Comparison of ENCODE assay signal across 8 cellular contexts in the genomic region with DNA sequence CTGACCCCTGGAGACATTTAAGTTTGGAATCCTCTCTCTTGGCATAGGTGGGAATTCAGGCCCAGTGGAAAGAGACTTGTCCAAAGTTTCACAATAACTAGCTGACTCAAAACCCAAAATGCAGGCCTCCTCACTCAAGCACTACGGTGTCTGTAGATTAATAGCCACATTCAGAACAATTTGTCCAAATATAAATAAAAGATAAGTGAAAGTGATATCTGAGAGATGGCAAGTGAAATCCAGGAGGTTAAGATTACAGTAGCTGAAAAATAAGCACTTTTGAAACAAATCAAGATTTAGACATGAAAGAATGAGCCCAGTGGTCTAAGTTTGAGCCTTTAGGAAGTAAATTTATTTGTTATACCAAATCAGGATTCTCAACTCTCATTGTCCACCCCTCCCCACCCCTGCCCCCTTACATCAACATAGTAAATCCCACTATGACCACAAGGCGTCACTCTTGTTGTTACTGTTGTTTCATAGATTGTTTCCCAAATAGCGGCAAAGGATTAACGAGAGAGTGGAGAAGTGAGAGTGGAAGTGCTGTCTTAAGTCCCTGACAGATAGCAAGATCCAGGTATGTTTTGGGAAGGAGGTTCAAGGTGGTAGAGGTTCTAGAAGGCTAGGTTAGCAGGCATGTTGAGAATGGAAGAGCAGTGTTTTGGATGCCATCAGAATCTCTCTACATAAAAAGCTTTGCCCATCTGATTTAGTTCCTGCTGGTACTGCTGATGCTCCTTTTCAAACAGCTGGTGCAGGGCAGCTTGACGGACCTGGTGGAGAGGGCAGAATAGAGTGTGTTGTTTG. TPM values are rescaled to one million over a fixed set of nuclear protein-coding genes. Genes with fewer than 3 reads are reported as not detected.
DNase-seq lines count a peak whose midpoint lies in the region; ATAC-seq and TF ChIP-seq lines count a peak whose summit lies in the region.

No MANE protein-coding gene starts in this region.

- no peak for ATAC-seq in HG03159 (IDR thresholded peaks at IDR 0.05; ENCODE audit: unreplicated experiment)

- H3F3A ChIP-seq in SU-DHL-6 (ENCODE audit: insufficient read depth) = no peaks in the 10 kb centered on the region

- H3K27ac ChIP-seq in SU-DHL-6 (ENCODE audit: low read depth, low read length) (no peak overlapping the region), mesenchymal stem cell (ENCODE audit: low read length, poor library complexity, severe bottlenecking) (no peak overlapping the region)

- peak; percentile 69 for DNase-seq in activated naive CD4-positive, alpha-beta T cell treated with anti-CD3 and anti-CD28 coated beads for 36 hours
- DNase-seq in activated naive CD4-positive, alpha-beta T cell treated with Interleukin-2 at 50 U/mL for 16 hours = no peak
- DNase-seq in M059J (ENCODE audit: low read depth) (peak; percentile 71), mesenchymal stem cell (peak; percentile 79), RKO (ENCODE audit: low spot score) (no peak)
- DNase-seq in effector CD4-positive, alpha-beta T cell = peak; percentile 33

- H2AFZ ChIP-seq in SU-DHL-6 (ENCODE audit: low read depth, low read length, severe bottlenecking) (peak overlapping the region; percentile 42), mesenchymal stem cell (ENCODE audit: low read depth, low read length) (peak overlapping the region; percentile 46)

- H3K14ac ChIP-seq in mesenchymal stem cell (ENCODE audit: low read length in 2 of 2) = no peak overlapping the region

- H3K4me1 ChIP-seq in mesenchymal stem cell (ENCODE audit: control insufficient read depth, insufficient read depth, low read depth, low read length) = no peaks in the 10 kb centered on the region

- no peaks in the 10 kb centered on the region for H3K4me1 Mint-ChIP-seq in activated naive CD4-positive, alpha-beta T cell treated with anti-CD3 and anti-CD28 coated beads for 36 hours (ENCODE audit: low read depth)

- no peaks in the 10 kb centered on the region for H3K36me3 Mint-ChIP-seq in activated naive CD4-positive, alpha-beta T cell treated with anti-CD3 and anti-CD28 coated beads for 36 hours (ENCODE audit: low read depth)

- H4K91ac ChIP-seq in mesenchymal stem cell (ENCODE audit: low read length) = no peak overlapping the region

- no peaks in the 10 kb centered on the region for H3K9me2 ChIP-seq in SU-DHL-6 (replicated peaks; ENCODE audit: insufficient read depth, low read length)

- no peaks in the 10 kb centered on the region for H3K79me1 ChIP-seq in mesenchymal stem cell (replicated peaks; ENCODE audit: low read length, poor library complexity, severe bottlenecking)

- H2AK5ac ChIP-seq in mesenchymal stem cell (ENCODE audit: low read length, severe bottlenecking) = no peak overlapping the region

- 8% methylated on average over 3 of the region's 5 CpGs for WGBS in mesenchymal stem cell

- H4K8ac ChIP-seq in mesenchymal stem cell (ENCODE audit: low read length) = no peak overlapping the region

- TF ChIP-seq CTCF in SU-DHL-6 (IDR thresholded peaks at IDR 0.05; ENCODE audit: insufficient read depth, low read length, poor library complexity, severe bottlenecking) = peak; percentile 66

- no peak overlapping the region for H3K23ac ChIP-seq in mesenchymal stem cell (ENCODE audit: low read length in 2 of 2)

- no peak overlapping the region for H3K4me3 Mint-ChIP-seq in activated naive CD4-positive, alpha-beta T cell treated with anti-CD3 and anti-CD28 coated beads for 36 hours

- H3K27ac Mint-ChIP-seq in activated naive CD4-positive, alpha-beta T cell treated with anti-CD3 and anti-CD28 coated beads for 36 hours = no peak overlapping the region

- H3K9me3 Mint-ChIP-seq in activated naive CD4-positive, alpha-beta T cell treated with anti-CD3 and anti-CD28 coated beads for 36 hours = no peaks in the 10 kb centered on the region

- H3K4me2 ChIP-seq in SU-DHL-6 (ENCODE audit: low read depth, low read length, poor library complexity, severe bottlenecking) = peak overlapping the region; percentile 9
- no peak overlapping the region for H3K4me2 ChIP-seq in mesenchymal stem cell (ENCODE audit: low read length, poor library complexity, severe bottlenecking)

- no peak overlapping the region for H3K4ac ChIP-seq in mesenchymal stem cell (ENCODE audit: low read depth in 1 of 2, low read length in 2 of 2)

- CTCF ChIA-PET in activated naive CD4-positive, alpha-beta T cell treated with anti-CD3 and anti-CD28 coated beads for 36 hours (lab: Charles Lee) = interaction anchor here (0.6 to 2.3 kb wide), 29 partner anchors 8 to 368 kb away, joined by 3 to 30 read pairs (median 3); a partner anchor contains a TSS

- peak overlapping the region in 1 of 2 experiments; percentile 15 for H2BK12ac ChIP-seq in mesenchymal stem cell (ENCODE audit: low read length in 2 of 2)

- H3K36me3 ChIP-seq in SU-DHL-6 (ENCODE audit: low read length) (no peaks in the 10 kb centered on the region), mesenchymal stem cell (ENCODE audit: control insufficient read depth in 1 of 2, insufficient read depth in 2 of 2, low read depth in 1 of 2, low read length in 2 of 2) (no peaks in the 10 kb centered on the region)

- intact Hi-C loops in activated naive CD4-positive, alpha-beta T cell treated with anti-CD3 and anti-CD28 coated beads for 36 hours (cut with micrococcal nuclease) = loop anchor here (1.0 kb wide), 2 partner anchors 73 to 136 kb away; a partner anchor contains a TSS

- H3K9me3 ChIP-seq in SU-DHL-6 (ENCODE audit: insufficient read depth, low read length) = no peaks in the 10 kb centered on the region
- H3K9me3 ChIP-seq in mesenchymal stem cell (ENCODE audit: control insufficient read depth, low read length) = no peaks in the 10 kb centered on the region

- no peak overlapping the region for H2BK120ac ChIP-seq in mesenchymal stem cell (ENCODE audit: low read depth, low read length)

- H2BK5ac ChIP-seq in mesenchymal stem cell (ENCODE audit: low read depth, low read length, poor library complexity, severe bottlenecking) = no peak overlapping the region

- no peak overlapping the region for H3K9ac ChIP-seq in SU-DHL-6 (ENCODE audit: low read length)
- peak overlapping the region; percentile 53 for H3K9ac ChIP-seq in mesenchymal stem cell (ENCODE audit: low read length)

- H3K18ac ChIP-seq in mesenchymal stem cell (ENCODE audit: low read depth in 1 of 2, low read length in 2 of 2) = no peak overlapping the region

- no peak overlapping the region for H3K4me3 ChIP-seq in SU-DHL-6 (ENCODE audit: insufficient read depth, low read length, poor library complexity, severe bottlenecking)
- H3K4me3 ChIP-seq in mesenchymal stem cell (ENCODE audit: insufficient read depth in 1 of 2, low read depth in 1 of 2, low read length in 2 of 2) = peak overlapping the region in 1 of 2 experiments; percentile 46

- H4K20me1 ChIP-seq in SU-DHL-6 (ENCODE audit: low read depth, low read length) = no peaks in the 10 kb centered on the region

- peaks cover 3% of the 10 kb centered on the region for H3K27me3 Mint-ChIP-seq in activated naive CD4-positive, alpha-beta T cell treated with anti-CD3 and anti-CD28 coated beads for 36 hours (ENCODE audit: low read depth)

- no peaks in the 10 kb centered on the region for H3K79me2 ChIP-seq in SU-DHL-6 (ENCODE audit: insufficient read depth, low read length)

- H3K27me3 ChIP-seq in SU-DHL-6 (ENCODE audit: low read length) (no peaks in the 10 kb centered on the region), mesenchymal stem cell (ENCODE audit: control insufficient read depth in 1 of 2, insufficient read depth in 1 of 2, low read length in 2 of 2) (peaks cover 8 to 16% of the 10 kb centered on the region in 2 experiments)

- H2BK15ac ChIP-seq in mesenchymal stem cell (ENCODE audit: low read depth, poor library complexity, severe bottlenecking) = no peak overlapping the region

RNA-seq across cellular contexts. Expression of a gene that starts 7.1 kb away (rescaled TPM):
- total RNA-seq in activated naive CD4-positive, alpha-beta T cell treated with anti-CD3 and anti-CD28 coated beads for 36 hours = 100 to 1,000 TPM; 587 to 611 TPM
- 679 and 714 TPM in 2 replicates for total RNA-seq in M059J (2014; rRNA removed; shearing (Covaris generic))
- 332 TPM for polyA plus RNA-seq in mesenchymal stem cell (2013, experiment 1 of 2)
- 336 TPM for polyA plus RNA-seq in mesenchymal stem cell (2013, experiment 2 of 2)

RNA-seq across cellular contexts. Expression of a gene that starts 7.2 kb away (rescaled TPM):
- not detected for total RNA-seq in activated naive CD4-positive, alpha-beta T cell treated with anti-CD3 and anti-CD28 coated beads for 36 hours
- not detected in 2 replicates for total RNA-seq in M059J (2014; rRNA removed; shearing (Covaris generic))
- not detected for polyA plus RNA-seq in mesenchymal stem cell (2013, experiment 1 of 2)
- polyA plus RNA-seq in mesenchymal stem cell (2013, experiment 2 of 2) = not detected

RNA-seq across cellular contexts. Expression of a gene that starts 21.8 kb away (rescaled TPM):
- 100 to 1,000 TPM; 154 to 164 TPM for total RNA-seq in activated naive CD4-positive, alpha-beta T cell treated with anti-CD3 and anti-CD28 coated beads for 36 hours
- total RNA-seq in M059J (2014; rRNA removed; shearing (Covaris generic)) = 77.8 and 101 TPM in 2 replicates
- 174 TPM for polyA plus RNA-seq in mesenchymal stem cell (2013, experiment 1 of 2)
- 166 TPM for polyA plus RNA-seq in mesenchymal stem cell (2013, experiment 2 of 2)

RNA-seq across cellular contexts. Expression of a gene that starts 44.1 kb away (rescaled TPM):
- under 1 TPM; 0.02 to 0.05 TPM for total RNA-seq in activated naive CD4-positive, alpha-beta T cell treated with anti-CD3 and anti-CD28 coated beads for 36 hours
- not detected in 2 replicates for total RNA-seq in M059J (2014; rRNA removed; shearing (Covaris generic))
- polyA plus RNA-seq in mesenchymal stem cell (2013, experiment 1 of 2) = 0.01 TPM
- 0.01 TPM for polyA plus RNA-seq in mesenchymal stem cell (2013, experiment 2 of 2)

Comparison
In these comparisons a context has a peak if more than half of its experiments do, and no peak if none do; other contexts are left out.
1. DNase-seq: peak in activated naive CD4-positive, alpha-beta T cell treated with anti-CD3 and anti-CD28 coated beads for 36 hours (single experiment), M059J (single experiment), effector CD4-positive, alpha-beta T cell (single experiment) and mesenchymal stem cell (single experiment); none in activated naive CD4-positive, alpha-beta T cell treated with Interleukin-2 at 50 U/mL for 16 hours (single experiment) and RKO (single experiment).